Comparison of ENCODE assay signal across 8 cellular contexts in the genomic region with DNA sequence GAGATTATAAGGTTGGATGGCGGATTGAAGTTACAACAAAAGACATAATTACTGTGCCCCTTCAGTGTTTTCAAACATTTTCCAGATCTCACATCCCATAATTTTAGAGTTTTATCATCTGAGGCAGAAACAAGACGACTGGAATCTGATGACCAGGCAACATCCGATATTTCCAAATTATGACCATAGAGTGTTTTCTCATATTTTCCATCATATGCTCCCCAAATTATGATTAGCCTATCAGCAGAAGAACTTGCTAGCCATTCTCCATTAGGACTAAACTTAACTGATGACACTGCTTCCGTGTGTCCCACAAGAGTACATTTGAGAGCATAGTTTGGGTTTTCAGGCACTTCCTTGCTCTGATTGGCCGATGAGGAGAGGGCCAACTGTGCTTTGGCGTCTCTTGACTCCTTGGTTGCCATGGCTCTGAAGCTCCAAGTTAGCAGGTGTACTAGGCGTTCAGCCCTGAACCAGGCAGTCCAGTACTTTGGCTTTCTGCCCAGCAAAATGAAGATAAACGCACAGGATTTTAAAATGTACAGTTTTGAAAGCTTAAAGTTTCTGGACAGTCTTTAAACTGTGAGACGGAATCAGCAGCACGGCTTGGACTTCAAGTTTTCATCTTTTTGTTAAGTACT. TPM values are rescaled to one million over a fixed set of nuclear protein-coding genes. Genes with fewer than 3 reads are reported as not detected.
DNase-seq lines count a peak whose midpoint lies in the region; ATAC-seq and TF ChIP-seq lines count a peak whose summit lies in the region.

No MANE protein-coding gene starts in this region.

- DNase-seq in Right ventricle myocardium superior (no peak), Right ventricle myocardium inferior (ENCODE audit: missing footprints) (no peak), T-helper 22 cell (ENCODE audit: low read depth) (peak; percentile 16), mesothelial cell of epicardium (ENCODE audit: low spot score in 2 of 2, unreplicated experiment in 2 of 2) (peak in 1 of 2 experiments; percentile 43), posterior vena cava (ENCODE audit: low spot score) (no peak)

- 28 to 30% methylated on average over 10 of the region's 10 CpGs for WGBS in ectodermal cell, 2 experiments

- intact Hi-C loops in Right ventricle myocardium superior (cut with DNase I) (no loop called here), Right ventricle myocardium inferior (cut with DNase I) (no loop called here), posterior vena cava (cut with DNase I) (loop anchor here in 1 of 2 donors (10.0 kb wide), 1 partner anchor 1130 kb away; no protein-coding TSS in a partner anchor)

- peaks cover 36% of the 10 kb centered on the region for H3K4me1 Mint-ChIP-seq in mesothelial cell of epicardium

- H3K27ac ChIP-seq in ectodermal cell (ENCODE audit: insufficient read depth, low read depth, low read length, poor library complexity, severe bottlenecking) (peak overlapping the region; percentile 79), temporal lobe (ENCODE audit: low read depth, low read length) (peak overlapping the region; percentile 87)

- no peaks in the 10 kb centered on the region for H3K9me3 ChIP-seq in ectodermal cell (ENCODE audit: control insufficient read depth, low read length)

- H3K9me3 Mint-ChIP-seq in mesothelial cell of epicardium, result no peaks in the 10 kb centered on the region

- ATAC-seq in Right ventricle myocardium superior (ENCODE audit: poor library complexity) (peak; percentile 24), Right ventricle myocardium inferior (no peak), HG03159 (IDR thresholded peaks at IDR 0.05; ENCODE audit: unreplicated experiment) (peak; percentile 54)

- no peaks in the 10 kb centered on the region for H3K36me3 ChIP-seq in ectodermal cell (ENCODE audit: control insufficient read depth, insufficient read depth, low read length)

- peaks cover 3% of the 10 kb centered on the region for H3K36me3 Mint-ChIP-seq in mesothelial cell of epicardium

- H3K4me3 ChIP-seq in ectodermal cell (ENCODE audit: insufficient read depth, low read depth, low read length), result peak overlapping the region; percentile 98

- peak overlapping the region; percentile 99 for H3K27ac Mint-ChIP-seq in mesothelial cell of epicardium

- peak overlapping the region; percentile 98 for H3K4me3 Mint-ChIP-seq in mesothelial cell of epicardium

- no peaks in the 10 kb centered on the region for H3K27me3 ChIP-seq in ectodermal cell (ENCODE audit: control insufficient read depth, insufficient read depth, low read length, poor library complexity, severe bottlenecking)

- H3K4me1 ChIP-seq in ectodermal cell (ENCODE audit: control insufficient read depth, insufficient read depth, low read length), result peaks cover 14% of the 10 kb centered on the region

- H3K27me3 Mint-ChIP-seq in mesothelial cell of epicardium (ENCODE audit: low read depth), result no peaks in the 10 kb centered on the region

- TF ChIP-seq CTCF in mesothelial cell of epicardium (IDR thresholded peaks at IDR 0.05; ENCODE audit: unreplicated experiment), result no peak

RNA-seq across cellular contexts. Expression of a gene that starts 0.6 kb away (rescaled TPM):
- total RNA-seq in Right ventricle myocardium superior (2.4 TPM), Right ventricle myocardium inferior (2.5 TPM), mesothelial cell of epicardium (5.7 to 6.2 TPM (median 6.1 TPM) in 3 replicates), temporal lobe (7.6 TPM), posterior vena cava (1 to 10 TPM; 4.0 to 4.9 TPM)
- 7.7 TPM for polyA plus RNA-seq in ectodermal cell (2013, experiment 1 of 4)
- polyA plus RNA-seq in ectodermal cell (2013, experiment 2 of 4), result 8.6 TPM
- 7.0 TPM for polyA plus RNA-seq in ectodermal cell (2013, experiment 3 of 4)
- polyA plus RNA-seq in ectodermal cell (2013, experiment 4 of 4), result 8.6 TPM

RNA-seq across cellular contexts. Expression of a gene that starts 31.2 kb away (rescaled TPM):
- total RNA-seq in Right ventricle myocardium superior (144 TPM), Right ventricle myocardium inferior (141 TPM), mesothelial cell of epicardium (50.8 to 52.8 TPM (median 51.2 TPM) in 3 replicates), temporal lobe (5.7 TPM), posterior vena cava (10 to 100 TPM; 31.5 to 36.9 TPM)
- polyA plus RNA-seq in ectodermal cell (2013, experiment 1 of 4), result 32.3 TPM
- 27.9 TPM for polyA plus RNA-seq in ectodermal cell (2013, experiment 2 of 4)
- polyA plus RNA-seq in ectodermal cell (2013, experiment 3 of 4), result 28.5 TPM
- polyA plus RNA-seq in ectodermal cell (2013, experiment 4 of 4), result 32.3 TPM

RNA-seq across cellular contexts. Expression of a gene that starts 32.2 kb away (rescaled TPM):
- total RNA-seq in Right ventricle myocardium superior (25.0 TPM), Right ventricle myocardium inferior (25.6 TPM), mesothelial cell of epicardium (28.6 to 34.0 TPM (median 29.8 TPM) in 3 replicates), temporal lobe (13.8 TPM), posterior vena cava (10 to 100 TPM; 13.8 to 16.3 TPM)
- 42.0 TPM for polyA plus RNA-seq in ectodermal cell (2013, experiment 1 of 4)
- polyA plus RNA-seq in ectodermal cell (2013, experiment 2 of 4), result 49.6 TPM
- polyA plus RNA-seq in ectodermal cell (2013, experiment 3 of 4), result 46.1 TPM
- 49.0 TPM for polyA plus RNA-seq in ectodermal cell (2013, experiment 4 of 4)
